Comparison of ENCODE assay signal across 1 cellular context in the genomic region with DNA sequence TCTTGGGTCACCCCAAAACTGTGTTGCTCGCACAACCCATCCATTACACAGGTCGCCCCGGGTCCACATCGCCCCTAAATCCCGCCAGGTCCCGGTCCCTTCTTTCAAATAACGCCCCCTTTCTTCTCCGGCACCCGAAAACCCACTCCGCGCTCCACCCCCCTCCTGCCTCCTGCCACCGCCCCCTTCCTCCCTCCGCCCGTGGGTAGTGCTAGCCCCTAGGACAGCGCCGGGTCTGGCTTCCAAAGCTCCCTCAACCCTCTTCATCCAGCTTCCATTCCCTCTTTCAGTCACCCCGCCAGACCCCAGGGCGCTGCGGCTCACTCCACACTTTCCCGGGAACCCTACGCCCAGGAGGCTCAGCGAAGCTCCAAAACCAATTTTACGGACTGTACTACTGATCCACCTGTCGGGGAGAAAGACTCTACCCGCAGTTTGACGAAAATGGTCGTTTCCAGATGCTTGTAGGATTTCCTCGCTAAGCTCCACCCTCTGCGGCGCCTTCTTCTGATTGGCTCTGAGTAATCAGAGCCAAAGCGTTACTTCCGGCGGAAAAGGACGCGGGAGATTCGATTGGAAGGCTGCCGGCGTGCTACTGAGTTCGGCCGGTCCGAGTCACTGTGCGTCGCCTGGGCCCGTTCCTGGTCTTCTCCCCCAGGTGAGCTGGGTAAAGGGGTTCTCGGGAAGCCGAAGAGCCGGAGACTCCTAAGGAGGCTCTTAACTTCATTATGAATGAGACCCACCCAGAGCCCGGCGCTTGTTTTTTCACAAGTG.
TF ChIP-seq lines count a peak whose summit lies in the region.

A gene with protein sequence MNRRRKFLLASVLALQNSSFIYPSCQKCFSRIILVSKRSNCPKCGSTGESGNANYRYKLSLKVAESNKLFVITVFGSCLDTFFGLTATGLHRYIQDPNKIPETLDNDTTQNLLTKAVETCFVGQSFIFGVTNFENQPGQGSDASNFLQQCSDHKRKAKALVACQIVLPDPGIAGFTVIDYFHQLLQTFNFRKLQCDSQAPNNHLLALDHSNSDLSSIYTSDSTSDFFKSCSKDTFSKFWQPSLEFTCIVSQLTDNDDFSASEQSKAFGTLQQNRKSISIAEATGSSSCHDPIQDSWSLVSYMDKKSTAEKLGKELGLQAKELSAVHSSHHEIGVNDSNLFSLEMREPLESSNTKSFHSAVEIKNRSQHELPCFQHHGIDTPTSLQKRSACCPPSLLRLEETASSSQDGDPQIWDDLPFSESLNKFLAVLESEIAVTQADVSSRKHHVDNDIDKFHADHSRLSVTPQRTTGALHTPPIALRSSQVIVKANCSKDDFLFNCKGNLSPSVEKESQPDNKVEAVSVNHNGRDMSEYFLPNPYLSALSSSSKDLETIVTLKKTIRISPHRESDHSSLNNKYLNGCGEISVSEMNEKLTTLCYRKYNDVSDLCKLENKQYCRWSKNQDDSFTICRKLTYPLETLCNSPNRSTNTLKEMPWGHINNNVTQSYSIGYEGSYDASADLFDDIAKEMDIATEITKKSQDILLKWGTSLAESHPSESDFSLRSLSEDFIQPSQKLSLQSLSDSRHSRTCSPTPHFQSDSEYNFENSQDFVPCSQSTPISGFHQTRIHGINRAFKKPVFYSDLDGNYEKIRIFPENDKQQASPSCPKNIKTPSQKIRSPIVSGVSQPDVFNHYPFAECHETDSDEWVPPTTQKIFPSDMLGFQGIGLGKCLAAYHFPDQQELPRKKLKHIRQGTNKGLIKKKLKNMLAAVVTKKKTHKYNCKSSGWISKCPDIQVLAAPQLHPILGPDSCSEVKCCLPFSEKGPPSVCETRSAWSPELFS (plus strand): TSS at position 572 of the 774 bp plus-strand sequence. CDS start 13,003 bp downstream, outside the sequence.

TF ChIP-seq in K562, 482 proteins besides CTCF, POLR2A, EP300 and RAD21 (continued from another document and continues in another):
- TF ChIP-seq, protein P1, sequence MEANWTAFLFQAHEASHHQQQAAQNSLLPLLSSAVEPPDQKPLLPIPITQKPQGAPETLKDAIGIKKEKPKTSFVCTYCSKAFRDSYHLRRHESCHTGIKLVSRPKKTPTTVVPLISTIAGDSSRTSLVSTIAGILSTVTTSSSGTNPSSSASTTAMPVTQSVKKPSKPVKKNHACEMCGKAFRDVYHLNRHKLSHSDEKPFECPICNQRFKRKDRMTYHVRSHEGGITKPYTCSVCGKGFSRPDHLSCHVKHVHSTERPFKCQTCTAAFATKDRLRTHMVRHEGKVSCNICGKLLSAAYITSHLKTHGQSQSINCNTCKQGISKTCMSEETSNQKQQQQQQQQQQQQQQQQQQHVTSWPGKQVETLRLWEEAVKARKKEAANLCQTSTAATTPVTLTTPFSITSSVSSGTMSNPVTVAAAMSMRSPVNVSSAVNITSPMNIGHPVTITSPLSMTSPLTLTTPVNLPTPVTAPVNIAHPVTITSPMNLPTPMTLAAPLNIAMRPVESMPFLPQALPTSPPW (CRISPR knock-in tag; IDR thresholded peaks at IDR 0.05): peak; percentile 78
- peak in 1 of 2 experiments; percentile 45; a peak in 1 of 4 replicates for TF ChIP-seq SIX5 (IDR thresholded peaks at IDR 0.05; ENCODE audit: borderline replicate concordance in 1 of 2, insufficient read depth in 1 of 2, low read depth in 1 of 2, low read length in 2 of 2)
- 0 out of 2 replicates have a peak, but pooled peaks have one; percentile 9 for TF ChIP-seq ZNF263 (CRISPR knock-in tag; IDR thresholded peaks at IDR 0.05; ENCODE audit: borderline replicate concordance)
- TF ChIP-seq SRF (CRISPR knock-in tag; IDR thresholded peaks at IDR 0.05): 0 out of 4 replicates have a peak, but pooled peaks of 1 of the 2 experiments have one; percentile 32
- TF ChIP-seq TBP (optimal IDR thresholded peaks at IDR 0.05; ENCODE audit: low read depth, low read length): peak; percentile 79
- no peak for TF ChIP-seq SMAD3 (CRISPR knock-in tag; conservative IDR thresholded peaks at IDR 0.05)
- no peak; the same call in none of the 2 replicates for TF ChIP-seq FOSL1 (tag; conservative IDR thresholded peaks at IDR 0.05)
- TF ChIP-seq, protein P2, sequence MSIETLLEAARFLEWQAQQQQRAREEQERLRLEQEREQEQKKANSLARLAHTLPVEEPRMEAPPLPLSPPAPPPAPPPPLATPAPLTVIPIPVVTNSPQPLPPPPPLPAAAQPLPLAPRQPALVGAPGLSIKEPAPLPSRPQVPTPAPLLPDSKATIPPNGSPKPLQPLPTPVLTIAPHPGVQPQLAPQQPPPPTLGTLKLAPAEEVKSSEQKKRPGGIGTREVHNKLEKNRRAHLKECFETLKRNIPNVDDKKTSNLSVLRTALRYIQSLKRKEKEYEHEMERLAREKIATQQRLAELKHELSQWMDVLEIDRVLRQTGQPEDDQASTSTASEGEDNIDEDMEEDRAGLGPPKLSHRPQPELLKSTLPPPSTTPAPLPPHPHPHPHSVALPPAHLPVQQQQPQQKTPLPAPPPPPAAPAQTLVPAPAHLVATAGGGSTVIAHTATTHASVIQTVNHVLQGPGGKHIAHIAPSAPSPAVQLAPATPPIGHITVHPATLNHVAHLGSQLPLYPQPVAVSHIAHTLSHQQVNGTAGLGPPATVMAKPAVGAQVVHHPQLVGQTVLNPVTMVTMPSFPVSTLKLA (conservative IDR thresholded peaks at IDR 0.05): peak; percentile 84 to 96
- TF ChIP-seq NR1H2 (CRISPR knock-in tag; IDR thresholded peaks at IDR 0.05): no peak
- TF ChIP-seq NONO (IDR thresholded peaks at IDR 0.05; ENCODE audit: low read depth in 2 of 2, low read length in 1 of 2): peak in 1 of 2 experiments; percentile 98; a peak in 2 of 4 replicates
- no peak for TF ChIP-seq EHMT2 (IDR thresholded peaks at IDR 0.05)
- no peak for TF ChIP-seq WHSC1 (IDR thresholded peaks at IDR 0.05; ENCODE audit: low read length)
- TF ChIP-seq, protein P3, sequence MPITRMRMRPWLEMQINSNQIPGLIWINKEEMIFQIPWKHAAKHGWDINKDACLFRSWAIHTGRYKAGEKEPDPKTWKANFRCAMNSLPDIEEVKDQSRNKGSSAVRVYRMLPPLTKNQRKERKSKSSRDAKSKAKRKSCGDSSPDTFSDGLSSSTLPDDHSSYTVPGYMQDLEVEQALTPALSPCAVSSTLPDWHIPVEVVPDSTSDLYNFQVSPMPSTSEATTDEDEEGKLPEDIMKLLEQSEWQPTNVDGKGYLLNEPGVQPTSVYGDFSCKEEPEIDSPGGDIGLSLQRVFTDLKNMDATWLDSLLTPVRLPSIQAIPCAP (CRISPR knock-in tag; IDR thresholded peaks at IDR 0.05; ENCODE audit: borderline replicate concordance): no peak
- TF ChIP-seq, protein P4, sequence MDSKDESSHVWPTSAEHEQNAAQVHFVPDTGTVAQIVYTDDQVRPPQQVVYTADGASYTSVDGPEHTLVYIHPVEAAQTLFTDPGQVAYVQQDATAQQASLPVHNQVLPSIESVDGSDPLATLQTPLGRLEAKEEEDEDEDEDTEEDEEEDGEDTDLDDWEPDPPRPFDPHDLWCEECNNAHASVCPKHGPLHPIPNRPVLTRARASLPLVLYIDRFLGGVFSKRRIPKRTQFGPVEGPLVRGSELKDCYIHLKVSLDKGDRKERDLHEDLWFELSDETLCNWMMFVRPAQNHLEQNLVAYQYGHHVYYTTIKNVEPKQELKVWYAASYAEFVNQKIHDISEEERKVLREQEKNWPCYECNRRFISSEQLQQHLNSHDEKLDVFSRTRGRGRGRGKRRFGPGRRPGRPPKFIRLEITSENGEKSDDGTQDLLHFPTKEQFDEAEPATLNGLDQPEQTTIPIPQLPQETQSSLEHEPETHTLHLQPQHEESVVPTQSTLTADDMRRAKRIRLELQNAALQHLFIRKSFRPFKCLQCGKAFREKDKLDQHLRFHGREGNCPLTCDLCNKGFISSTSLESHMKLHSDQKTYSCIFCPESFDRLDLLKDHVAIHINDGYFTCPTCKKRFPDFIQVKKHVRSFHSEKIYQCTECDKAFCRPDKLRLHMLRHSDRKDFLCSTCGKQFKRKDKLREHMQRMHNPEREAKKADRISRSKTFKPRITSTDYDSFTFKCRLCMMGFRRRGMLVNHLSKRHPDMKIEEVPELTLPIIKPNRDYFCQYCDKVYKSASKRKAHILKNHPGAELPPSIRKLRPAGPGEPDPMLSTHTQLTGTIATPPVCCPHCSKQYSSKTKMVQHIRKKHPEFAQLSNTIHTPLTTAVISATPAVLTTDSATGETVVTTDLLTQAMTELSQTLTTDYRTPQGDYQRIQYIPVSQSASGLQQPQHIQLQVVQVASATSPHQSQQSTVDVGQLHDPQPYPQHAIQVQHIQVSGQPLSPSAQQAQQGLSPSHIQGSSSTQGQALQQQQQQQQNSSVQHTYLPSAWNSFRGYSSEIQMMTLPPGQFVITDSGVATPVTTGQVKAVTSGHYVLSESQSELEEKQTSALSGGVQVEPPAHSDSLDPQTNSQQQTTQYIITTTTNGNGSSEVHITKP (IDR thresholded peaks at IDR 0.05; ENCODE audit: partially characterized antibody): peak; percentile 99
- TF ChIP-seq ZNF134 (CRISPR knock-in tag; conservative IDR thresholded peaks at IDR 0.05): no peak
- 0 out of 2 replicates have a peak, but pooled peaks have one; percentile 53 for TF ChIP-seq SIN3B (IDR thresholded peaks at IDR 0.05; ENCODE audit: low read depth)
- TF ChIP-seq TGIF2 (CRISPR knock-in tag; IDR thresholded peaks at IDR 0.05): 0 out of 2 replicates have a peak, but pooled peaks have one; percentile 25
- TF ChIP-seq HIVEP1 (CRISPR knock-in tag; IDR thresholded peaks at IDR 0.05): no peak
- peak; percentile 68 for TF ChIP-seq CXXC5 (CRISPR knock-in tag; IDR thresholded peaks at IDR 0.05)
- TF ChIP-seq KDM1A (IDR thresholded peaks at IDR 0.05): no peak; a peak in 1 of 4 replicates
- TF ChIP-seq, protein P5, sequence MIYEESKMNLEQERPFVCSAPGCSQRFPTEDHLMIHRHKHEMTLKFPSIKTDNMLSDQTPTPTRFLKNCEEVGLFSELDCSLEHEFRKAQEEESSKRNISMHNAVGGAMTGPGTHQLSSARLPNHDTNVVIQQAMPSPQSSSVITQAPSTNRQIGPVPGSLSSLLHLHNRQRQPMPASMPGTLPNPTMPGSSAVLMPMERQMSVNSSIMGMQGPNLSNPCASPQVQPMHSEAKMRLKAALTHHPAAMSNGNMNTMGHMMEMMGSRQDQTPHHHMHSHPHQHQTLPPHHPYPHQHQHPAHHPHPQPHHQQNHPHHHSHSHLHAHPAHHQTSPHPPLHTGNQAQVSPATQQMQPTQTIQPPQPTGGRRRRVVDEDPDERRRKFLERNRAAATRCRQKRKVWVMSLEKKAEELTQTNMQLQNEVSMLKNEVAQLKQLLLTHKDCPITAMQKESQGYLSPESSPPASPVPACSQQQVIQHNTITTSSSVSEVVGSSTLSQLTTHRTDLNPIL (CRISPR knock-in tag; IDR thresholded peaks at IDR 0.05): no peak
- TF ChIP-seq KLF13 (tag; IDR thresholded peaks at IDR 0.05; ENCODE audit: borderline replicate concordance, low read depth): peak; percentile 73; the same call in 1 of the 2 replicates
- TF ChIP-seq RCOR1 (IDR thresholded peaks at IDR 0.05; ENCODE audit: borderline replicate concordance in 1 of 2, low read depth in 2 of 2, low read length in 2 of 2): peak in 1 of 2 experiments; percentile 33; a peak in 1 of 4 replicates
- TF ChIP-seq, protein P6, sequence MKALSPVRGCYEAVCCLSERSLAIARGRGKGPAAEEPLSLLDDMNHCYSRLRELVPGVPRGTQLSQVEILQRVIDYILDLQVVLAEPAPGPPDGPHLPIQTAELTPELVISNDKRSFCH (CRISPR knock-in tag; IDR thresholded peaks at IDR 0.05): no peak
- TF ChIP-seq, protein P6 (tag; IDR thresholded peaks at IDR 0.05): no peak
- TF ChIP-seq HDAC1 (IDR thresholded peaks at IDR 0.05): peak in 1 of 2 experiments; percentile 97; a peak in 2 of 4 replicates
- TF ChIP-seq, protein P7, sequence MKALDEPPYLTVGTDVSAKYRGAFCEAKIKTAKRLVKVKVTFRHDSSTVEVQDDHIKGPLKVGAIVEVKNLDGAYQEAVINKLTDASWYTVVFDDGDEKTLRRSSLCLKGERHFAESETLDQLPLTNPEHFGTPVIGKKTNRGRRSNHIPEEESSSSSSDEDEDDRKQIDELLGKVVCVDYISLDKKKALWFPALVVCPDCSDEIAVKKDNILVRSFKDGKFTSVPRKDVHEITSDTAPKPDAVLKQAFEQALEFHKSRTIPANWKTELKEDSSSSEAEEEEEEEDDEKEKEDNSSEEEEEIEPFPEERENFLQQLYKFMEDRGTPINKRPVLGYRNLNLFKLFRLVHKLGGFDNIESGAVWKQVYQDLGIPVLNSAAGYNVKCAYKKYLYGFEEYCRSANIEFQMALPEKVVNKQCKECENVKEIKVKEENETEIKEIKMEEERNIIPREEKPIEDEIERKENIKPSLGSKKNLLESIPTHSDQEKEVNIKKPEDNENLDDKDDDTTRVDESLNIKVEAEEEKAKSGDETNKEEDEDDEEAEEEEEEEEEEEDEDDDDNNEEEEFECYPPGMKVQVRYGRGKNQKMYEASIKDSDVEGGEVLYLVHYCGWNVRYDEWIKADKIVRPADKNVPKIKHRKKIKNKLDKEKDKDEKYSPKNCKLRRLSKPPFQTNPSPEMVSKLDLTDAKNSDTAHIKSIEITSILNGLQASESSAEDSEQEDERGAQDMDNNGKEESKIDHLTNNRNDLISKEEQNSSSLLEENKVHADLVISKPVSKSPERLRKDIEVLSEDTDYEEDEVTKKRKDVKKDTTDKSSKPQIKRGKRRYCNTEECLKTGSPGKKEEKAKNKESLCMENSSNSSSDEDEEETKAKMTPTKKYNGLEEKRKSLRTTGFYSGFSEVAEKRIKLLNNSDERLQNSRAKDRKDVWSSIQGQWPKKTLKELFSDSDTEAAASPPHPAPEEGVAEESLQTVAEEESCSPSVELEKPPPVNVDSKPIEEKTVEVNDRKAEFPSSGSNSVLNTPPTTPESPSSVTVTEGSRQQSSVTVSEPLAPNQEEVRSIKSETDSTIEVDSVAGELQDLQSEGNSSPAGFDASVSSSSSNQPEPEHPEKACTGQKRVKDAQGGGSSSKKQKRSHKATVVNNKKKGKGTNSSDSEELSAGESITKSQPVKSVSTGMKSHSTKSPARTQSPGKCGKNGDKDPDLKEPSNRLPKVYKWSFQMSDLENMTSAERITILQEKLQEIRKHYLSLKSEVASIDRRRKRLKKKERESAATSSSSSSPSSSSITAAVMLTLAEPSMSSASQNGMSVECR (CRISPR knock-in tag; IDR thresholded peaks at IDR 0.05): peak; percentile 80; the same call in 1 of the 2 replicates
- 0 out of 2 replicates have a peak, but pooled peaks have one; percentile 19 for TF ChIP-seq ZNF384 (IDR thresholded peaks at IDR 0.05; ENCODE audit: low read depth, low read length)
- no peak for TF ChIP-seq ZNF764 (CRISPR knock-in tag; IDR thresholded peaks at IDR 0.05; ENCODE audit: low read depth)
- no peak for TF ChIP-seq ZNF140 (CRISPR knock-in tag; IDR thresholded peaks at IDR 0.05)
- no peak for TF ChIP-seq RBM22 (IDR thresholded peaks at IDR 0.05; ENCODE audit: low read depth, low read length, poor library complexity, severe bottlenecking)
- TF ChIP-seq CBX2 (IDR thresholded peaks at IDR 0.05; ENCODE audit: insufficient read depth, low read length, poor library complexity, severe bottlenecking): no peak
